ENCODE assay signal across 1 cellular context in the genomic region with DNA sequence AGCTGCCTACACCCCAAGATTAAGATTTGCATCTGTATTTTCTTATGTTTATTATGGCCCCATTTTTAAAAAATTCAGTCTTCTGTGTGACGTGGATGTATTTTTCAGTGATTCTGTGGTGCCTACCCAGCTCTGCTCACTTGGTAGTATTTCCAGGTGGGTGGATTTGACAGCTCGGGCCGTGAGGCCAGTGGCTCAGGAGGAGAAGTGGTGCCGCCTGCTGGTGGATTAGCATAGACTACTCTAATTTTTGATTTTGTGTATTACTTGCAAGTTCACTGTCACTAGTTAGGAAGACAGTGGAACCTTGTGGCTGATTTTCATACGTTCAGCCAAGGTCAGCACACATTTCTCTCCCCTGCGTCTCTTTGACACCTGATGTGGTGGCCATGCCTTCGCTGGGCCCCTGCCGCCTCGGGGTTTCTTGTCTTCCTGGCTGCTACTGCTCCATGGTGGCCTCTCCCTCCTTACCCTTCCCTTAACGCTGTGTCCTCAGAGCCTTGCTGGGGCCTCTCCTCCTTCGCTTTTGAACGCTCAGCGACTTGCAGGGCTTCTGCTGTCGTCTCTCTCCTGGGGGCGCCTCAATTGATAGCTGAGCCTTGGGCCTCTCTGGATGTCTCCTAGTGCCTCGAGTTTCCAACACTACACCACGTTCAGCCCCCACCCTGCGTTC.
TF ChIP-seq lines count a peak whose summit lies in the region.

No MANE protein-coding gene starts in this region.

TF ChIP-seq in HepG2, 621 proteins besides CTCF, POLR2A, EP300 and RAD21 (continued from another document):
- TF ChIP-seq, protein P1, sequence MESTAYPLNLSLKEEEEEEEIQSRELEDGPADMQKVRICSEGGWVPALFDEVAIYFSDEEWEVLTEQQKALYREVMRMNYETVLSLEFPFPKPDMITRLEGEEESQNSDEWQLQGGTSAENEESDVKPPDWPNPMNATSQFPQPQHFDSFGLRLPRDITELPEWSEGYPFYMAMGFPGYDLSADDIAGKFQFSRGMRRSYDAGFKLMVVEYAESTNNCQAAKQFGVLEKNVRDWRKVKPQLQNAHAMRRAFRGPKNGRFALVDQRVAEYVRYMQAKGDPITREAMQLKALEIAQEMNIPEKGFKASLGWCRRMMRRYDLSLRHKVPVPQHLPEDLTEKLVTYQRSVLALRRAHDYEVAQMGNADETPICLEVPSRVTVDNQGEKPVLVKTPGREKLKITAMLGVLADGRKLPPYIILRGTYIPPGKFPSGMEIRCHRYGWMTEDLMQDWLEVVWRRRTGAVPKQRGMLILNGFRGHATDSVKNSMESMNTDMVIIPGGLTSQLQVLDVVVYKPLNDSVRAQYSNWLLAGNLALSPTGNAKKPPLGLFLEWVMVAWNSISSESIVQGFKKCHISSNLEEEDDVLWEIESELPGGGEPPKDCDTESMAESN (CRISPR knock-in tag; conservative IDR thresholded peaks at IDR 0.05) = 0 out of 2 replicates have a peak, but pooled peaks have one; percentile 30
- TF ChIP-seq XRCC5 (optimal IDR thresholded peaks at IDR 0.05; ENCODE audit: low read length) = peak; percentile 59
- TF ChIP-seq ARID2 (CRISPR knock-in tag; IDR thresholded peaks at IDR 0.05; ENCODE audit: borderline replicate concordance) = no peak
- TF ChIP-seq SRSF4 (IDR thresholded peaks at IDR 0.05; ENCODE audit: low read depth, low read length, poor library complexity, severe bottlenecking) = no peak
- no peak for TF ChIP-seq BRD4 (CRISPR knock-in tag; IDR thresholded peaks at IDR 0.05)
- no peak for TF ChIP-seq ZFP41 (CRISPR knock-in tag; IDR thresholded peaks at IDR 0.05; ENCODE audit: borderline replicate concordance)
- TF ChIP-seq, protein P2, sequence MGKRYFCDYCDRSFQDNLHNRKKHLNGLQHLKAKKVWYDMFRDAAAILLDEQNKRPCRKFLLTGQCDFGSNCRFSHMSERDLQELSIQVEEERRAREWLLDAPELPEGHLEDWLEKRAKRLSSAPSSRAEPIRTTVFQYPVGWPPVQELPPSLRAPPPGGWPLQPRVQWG (CRISPR knock-in tag; IDR thresholded peaks at IDR 0.05; ENCODE audit: borderline replicate concordance, low read depth) = no peak
- no peak for TF ChIP-seq ZNF264 (CRISPR knock-in tag; IDR thresholded peaks at IDR 0.05)
- no peak for TF ChIP-seq NFYB (CRISPR knock-in tag; IDR thresholded peaks at IDR 0.05)
- no peak for TF ChIP-seq FOXK2 (IDR thresholded peaks at IDR 0.05)
- TF ChIP-seq TAF1 (CRISPR knock-in tag; IDR thresholded peaks at IDR 0.05) = no peak
- TF ChIP-seq KLF16 (CRISPR knock-in tag; IDR thresholded peaks at IDR 0.05) = no peak
- TF ChIP-seq, protein P3, sequence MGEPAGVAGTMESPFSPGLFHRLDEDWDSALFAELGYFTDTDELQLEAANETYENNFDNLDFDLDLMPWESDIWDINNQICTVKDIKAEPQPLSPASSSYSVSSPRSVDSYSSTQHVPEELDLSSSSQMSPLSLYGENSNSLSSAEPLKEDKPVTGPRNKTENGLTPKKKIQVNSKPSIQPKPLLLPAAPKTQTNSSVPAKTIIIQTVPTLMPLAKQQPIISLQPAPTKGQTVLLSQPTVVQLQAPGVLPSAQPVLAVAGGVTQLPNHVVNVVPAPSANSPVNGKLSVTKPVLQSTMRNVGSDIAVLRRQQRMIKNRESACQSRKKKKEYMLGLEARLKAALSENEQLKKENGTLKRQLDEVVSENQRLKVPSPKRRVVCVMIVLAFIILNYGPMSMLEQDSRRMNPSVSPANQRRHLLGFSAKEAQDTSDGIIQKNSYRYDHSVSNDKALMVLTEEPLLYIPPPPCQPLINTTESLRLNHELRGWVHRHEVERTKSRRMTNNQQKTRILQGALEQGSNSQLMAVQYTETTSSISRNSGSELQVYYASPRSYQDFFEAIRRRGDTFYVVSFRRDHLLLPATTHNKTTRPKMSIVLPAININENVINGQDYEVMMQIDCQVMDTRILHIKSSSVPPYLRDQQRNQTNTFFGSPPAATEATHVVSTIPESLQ (CRISPR knock-in tag; conservative IDR thresholded peaks at IDR 0.05) = no peak
- TF ChIP-seq EEA1 (CRISPR knock-in tag; IDR thresholded peaks at IDR 0.05; ENCODE audit: borderline replicate concordance) = no peak
- peak; percentile 88; the same call in 2 of the 3 replicates for TF ChIP-seq MXI1 (IDR thresholded peaks at IDR 0.05; ENCODE audit: borderline replicate concordance, low read depth, low read length)
- no peak for TF ChIP-seq MATR3 (CRISPR knock-in tag; IDR thresholded peaks at IDR 0.05)
- no peak for TF ChIP-seq ZNF552 (CRISPR knock-in tag; IDR thresholded peaks at IDR 0.05; ENCODE audit: borderline replicate concordance)
- TF ChIP-seq GFI1 (CRISPR knock-in tag; IDR thresholded peaks at IDR 0.05; ENCODE audit: borderline replicate concordance) = no peak
- TF ChIP-seq, protein P4, sequence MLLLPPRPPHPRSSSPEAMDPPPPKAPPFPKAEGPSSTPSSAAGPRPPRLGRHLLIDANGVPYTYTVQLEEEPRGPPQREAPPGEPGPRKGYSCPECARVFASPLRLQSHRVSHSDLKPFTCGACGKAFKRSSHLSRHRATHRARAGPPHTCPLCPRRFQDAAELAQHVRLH (CRISPR knock-in tag; IDR thresholded peaks at IDR 0.05; ENCODE audit: borderline replicate concordance, low read depth) = 0 out of 2 replicates have a peak, but pooled peaks have one; percentile 35
- TF ChIP-seq ZNF607 (CRISPR knock-in tag; IDR thresholded peaks at IDR 0.05; ENCODE audit: borderline replicate concordance) = no peak
- no peak for TF ChIP-seq ZNF121 (CRISPR knock-in tag; IDR thresholded peaks at IDR 0.05)
- TF ChIP-seq, protein P5, sequence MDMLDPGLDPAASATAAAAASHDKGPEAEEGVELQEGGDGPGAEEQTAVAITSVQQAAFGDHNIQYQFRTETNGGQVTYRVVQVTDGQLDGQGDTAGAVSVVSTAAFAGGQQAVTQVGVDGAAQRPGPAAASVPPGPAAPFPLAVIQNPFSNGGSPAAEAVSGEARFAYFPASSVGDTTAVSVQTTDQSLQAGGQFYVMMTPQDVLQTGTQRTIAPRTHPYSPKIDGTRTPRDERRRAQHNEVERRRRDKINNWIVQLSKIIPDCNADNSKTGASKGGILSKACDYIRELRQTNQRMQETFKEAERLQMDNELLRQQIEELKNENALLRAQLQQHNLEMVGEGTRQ (IDR thresholded peaks at IDR 0.05; ENCODE audit: low read depth, low read length) = no peak
- TF ChIP-seq, protein P5 (CRISPR knock-in tag; IDR thresholded peaks at IDR 0.05; ENCODE audit: borderline replicate concordance) = no peak
- TF ChIP-seq ZBTB20 (CRISPR knock-in tag; IDR thresholded peaks at IDR 0.05; ENCODE audit: borderline replicate concordance, low read depth) = no peak
- TF ChIP-seq, protein P6, sequence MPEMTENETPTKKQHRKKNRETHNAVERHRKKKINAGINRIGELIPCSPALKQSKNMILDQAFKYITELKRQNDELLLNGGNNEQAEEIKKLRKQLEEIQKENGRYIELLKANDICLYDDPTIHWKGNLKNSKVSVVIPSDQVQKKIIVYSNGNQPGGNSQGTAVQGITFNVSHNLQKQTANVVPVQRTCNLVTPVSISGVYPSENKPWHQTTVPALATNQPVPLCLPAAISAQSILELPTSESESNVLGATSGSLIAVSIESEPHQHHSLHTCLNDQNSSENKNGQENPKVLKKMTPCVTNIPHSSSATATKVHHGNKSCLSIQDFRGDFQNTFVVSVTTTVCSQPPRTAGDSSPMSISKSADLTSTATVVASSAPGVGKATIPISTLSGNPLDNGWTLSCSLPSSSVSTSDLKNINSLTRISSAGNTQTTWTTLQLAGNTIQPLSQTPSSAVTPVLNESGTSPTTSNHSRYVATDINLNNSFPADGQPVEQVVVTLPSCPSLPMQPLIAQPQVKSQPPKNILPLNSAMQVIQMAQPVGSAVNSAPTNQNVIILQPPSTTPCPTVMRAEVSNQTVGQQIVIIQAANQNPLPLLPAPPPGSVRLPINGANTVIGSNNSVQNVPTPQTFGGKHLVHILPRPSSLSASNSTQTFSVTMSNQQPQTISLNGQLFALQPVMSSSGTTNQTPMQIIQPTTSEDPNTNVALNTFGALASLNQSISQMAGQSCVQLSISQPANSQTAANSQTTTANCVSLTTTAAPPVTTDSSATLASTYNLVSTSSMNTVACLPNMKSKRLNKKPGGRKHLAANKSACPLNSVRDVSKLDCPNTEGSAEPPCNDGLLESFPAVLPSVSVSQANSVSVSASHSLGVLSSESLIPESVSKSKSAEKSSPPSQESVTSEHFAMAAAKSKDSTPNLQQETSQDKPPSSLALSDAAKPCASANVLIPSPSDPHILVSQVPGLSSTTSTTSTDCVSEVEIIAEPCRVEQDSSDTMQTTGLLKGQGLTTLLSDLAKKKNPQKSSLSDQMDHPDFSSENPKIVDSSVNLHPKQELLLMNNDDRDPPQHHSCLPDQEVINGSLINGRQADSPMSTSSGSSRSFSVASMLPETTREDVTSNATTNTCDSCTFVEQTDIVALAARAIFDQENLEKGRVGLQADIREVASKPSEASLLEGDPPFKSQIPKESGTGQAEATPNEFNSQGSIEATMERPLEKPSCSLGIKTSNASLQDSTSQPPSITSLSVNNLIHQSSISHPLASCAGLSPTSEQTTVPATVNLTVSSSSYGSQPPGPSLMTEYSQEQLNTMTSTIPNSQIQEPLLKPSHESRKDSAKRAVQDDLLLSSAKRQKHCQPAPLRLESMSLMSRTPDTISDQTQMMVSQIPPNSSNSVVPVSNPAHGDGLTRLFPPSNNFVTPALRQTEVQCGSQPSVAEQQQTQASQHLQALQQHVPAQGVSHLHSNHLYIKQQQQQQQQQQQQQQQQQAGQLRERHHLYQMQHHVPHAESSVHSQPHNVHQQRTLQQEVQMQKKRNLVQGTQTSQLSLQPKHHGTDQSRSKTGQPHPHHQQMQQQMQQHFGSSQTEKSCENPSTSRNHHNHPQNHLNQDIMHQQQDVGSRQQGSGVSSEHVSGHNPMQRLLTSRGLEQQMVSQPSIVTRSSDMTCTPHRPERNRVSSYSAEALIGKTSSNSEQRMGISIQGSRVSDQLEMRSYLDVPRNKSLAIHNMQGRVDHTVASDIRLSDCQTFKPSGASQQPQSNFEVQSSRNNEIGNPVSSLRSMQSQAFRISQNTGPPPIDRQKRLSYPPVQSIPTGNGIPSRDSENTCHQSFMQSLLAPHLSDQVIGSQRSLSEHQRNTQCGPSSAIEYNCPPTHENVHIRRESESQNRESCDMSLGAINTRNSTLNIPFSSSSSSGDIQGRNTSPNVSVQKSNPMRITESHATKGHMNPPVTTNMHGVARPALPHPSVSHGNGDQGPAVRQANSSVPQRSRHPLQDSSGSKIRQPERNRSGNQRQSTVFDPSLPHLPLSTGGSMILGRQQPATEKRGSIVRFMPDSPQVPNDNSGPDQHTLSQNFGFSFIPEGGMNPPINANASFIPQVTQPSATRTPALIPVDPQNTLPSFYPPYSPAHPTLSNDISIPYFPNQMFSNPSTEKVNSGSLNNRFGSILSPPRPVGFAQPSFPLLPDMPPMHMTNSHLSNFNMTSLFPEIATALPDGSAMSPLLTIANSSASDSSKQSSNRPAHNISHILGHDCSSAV (CRISPR knock-in tag; IDR thresholded peaks at IDR 0.05; ENCODE audit: borderline replicate concordance) = no peak
- no peak for TF ChIP-seq RBAK (CRISPR knock-in tag; IDR thresholded peaks at IDR 0.05)
- TF ChIP-seq ZNF543 (CRISPR knock-in tag; IDR thresholded peaks at IDR 0.05) = no peak
- TF ChIP-seq ZNF773 (CRISPR knock-in tag; IDR thresholded peaks at IDR 0.05; ENCODE audit: borderline replicate concordance) = no peak
- peak; percentile 90 for TF ChIP-seq SMC3 (IDR thresholded peaks at IDR 0.05; ENCODE audit: low read length)
- TF ChIP-seq ZNF850 (CRISPR knock-in tag; conservative IDR thresholded peaks at IDR 0.05) = no peak
